ENCODE assay signal across 26 cellular contexts in genomic region chrX:74940414-74940813, GRCh38. TPM values are rescaled to one million over a fixed set of nuclear protein-coding genes. Genes with fewer than 3 reads are reported as not detected.
"Had no signal": no experiment of that assay in that cellular context is flagged by ENCODE, and none has a peak within 500 bp of the region (broad histone marks: within the 10 kb centered on the region; RNA-seq: fewer than 3 reads in every experiment).

No MANE protein-coding gene starts in this region.

- DNase-seq: effector CD8-positive, alpha-beta T cell; endodermal cell; foreskin fibroblast; gastrocnemius medialis; head of caudate nucleus; nephron progenitor cell; nucleus accumbens; psoas muscle; right cardiac atrium; sigmoid colon; stimulated activated CD4-positive, alpha-beta T cell treated with anti-CD3 and anti-CD28 coated beads, Interleukin-2, amount 100 ng/mL, for 24 hours; stimulated activated CD4-positive, alpha-beta T cell treated with anti-CD3 and anti-CD28 coated beads, Interleukin-4, amount 100 ng/mL, for 24 hours; stimulated activated naive CD4-positive, alpha-beta T cell treated with Interleukin-2 at 50 U/mL for 16 hours; stomach; thyroid gland; trophoblast cell had no signal

- H3K36me3 ChIP-seq: gastrocnemius medialis, sigmoid colon, stomach, thyroid gland, vagina had no signal

- H3K9me3 ChIP-seq: sigmoid colon, thyroid gland had no signal

- H3K27me3 Mint-ChIP-seq: dendritic cell treated with granulocyte-macrophage colony-stimulating factor and Interleukin-4, amounts not matched to agents 40 ng/mL and 50 ng/mL, for 4 days; memory B cell had no signal

- H3K4me1 Mint-ChIP-seq: endodermal cell; memory B cell; nephron progenitor cell; stimulated activated effector memory CD8-positive, alpha-beta T cell treated with anti-CD3 and anti-CD28 coated beads, Interleukin-12 subunit alpha, Interleukin-12 subunit beta, amount 100 ng/mL, for 72 hours had no signal

- ATAC-seq: esophagus mucosa; gastrocnemius medialis; left lobe of liver; psoas muscle; right cardiac atrium; stimulated activated effector memory CD8-positive, alpha-beta T cell treated with anti-CD3 and anti-CD28 coated beads, Interleukin-12 subunit alpha, Interleukin-12 subunit beta, amount 100 ng/mL, for 72 hours had no signal

- H3K36me3 Mint-ChIP-seq: memory B cell; stimulated activated effector memory CD8-positive, alpha-beta T cell treated with anti-CD3 and anti-CD28 coated beads, Interleukin-12 subunit alpha, Interleukin-12 subunit beta, amount 100 ng/mL, for 72 hours had no signal

- H3K4me3 ChIP-seq: gastrocnemius medialis, lung, psoas muscle, sigmoid colon, stomach, thyroid gland, vagina had no signal

- H3K4me1 ChIP-seq: gastrocnemius medialis, psoas muscle, sigmoid colon, stomach, thyroid gland, vagina had no signal

- H3K9me3 Mint-ChIP-seq: stimulated activated effector memory CD8-positive, alpha-beta T cell treated with anti-CD3 and anti-CD28 coated beads, Interleukin-12 subunit alpha, Interleukin-12 subunit beta, amount 100 ng/mL, for 72 hours had no signal

- H3K4me3 Mint-ChIP-seq: dendritic cell treated with granulocyte-macrophage colony-stimulating factor and Interleukin-4, amounts not matched to agents 40 ng/mL and 50 ng/mL, for 4 days; endodermal cell; memory B cell; nephron progenitor cell; stimulated activated effector memory CD8-positive, alpha-beta T cell treated with anti-CD3 and anti-CD28 coated beads, Interleukin-12 subunit alpha, Interleukin-12 subunit beta, amount 100 ng/mL, for 72 hours had no signal

- H3K27ac ChIP-seq: epithelial cell of prostate, gastrocnemius medialis, psoas muscle, sigmoid colon, stomach, thyroid gland, vagina had no signal

- H3K27me3 ChIP-seq: sigmoid colon, stomach, thyroid gland, vagina had no signal

- H3K27ac Mint-ChIP-seq: dendritic cell treated with granulocyte-macrophage colony-stimulating factor and Interleukin-4, amounts not matched to agents 40 ng/mL and 50 ng/mL, for 4 days; endodermal cell; memory B cell; nephron progenitor cell; stimulated activated effector memory CD8-positive, alpha-beta T cell treated with anti-CD3 and anti-CD28 coated beads, Interleukin-12 subunit alpha, Interleukin-12 subunit beta, amount 100 ng/mL, for 72 hours had no signal

RNA-seq across cellular contexts. Expression of gene NEXMIF, which starts 15.2 kb away (rescaled TPM):
- total RNA-seq: glomerular endothelial cell, osteocyte had no signal
